ENCODE assay signal across 22 cellular contexts in the genomic region with DNA sequence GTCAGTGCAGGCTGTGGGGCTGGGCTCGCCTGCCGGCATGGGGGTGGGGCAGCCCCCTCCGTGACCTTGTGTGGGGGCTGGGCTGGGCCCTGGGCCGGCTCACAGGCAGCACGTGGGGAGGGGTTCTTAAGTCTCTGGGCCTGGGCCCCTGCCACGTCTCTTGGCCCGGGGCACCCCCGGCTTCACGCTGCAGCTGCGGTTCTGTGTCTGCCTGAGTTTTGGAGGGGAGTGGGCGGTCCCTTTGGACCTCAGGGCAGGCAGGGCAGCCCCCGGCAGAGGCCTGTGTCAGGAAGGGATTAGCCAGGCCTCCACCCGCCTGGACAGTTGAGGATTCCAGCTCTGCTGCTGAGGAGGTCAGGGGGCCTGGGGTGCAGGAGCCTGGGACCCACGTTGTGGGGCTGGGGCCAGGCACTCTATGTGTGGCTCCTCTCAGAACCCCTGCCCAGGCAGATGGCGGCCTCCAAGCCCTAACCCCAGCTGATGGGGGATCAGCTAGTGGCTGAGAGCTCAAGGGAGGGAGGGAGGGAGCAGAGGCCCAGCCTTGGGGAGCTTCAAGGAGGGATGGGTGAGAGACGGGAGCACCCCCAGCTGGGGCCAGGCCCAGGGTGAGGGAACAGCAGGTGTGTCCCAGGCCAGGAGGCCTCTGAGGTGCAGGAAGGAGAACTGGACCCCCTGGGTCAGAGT. TPM values are rescaled to one million over a fixed set of nuclear protein-coding genes. Genes with fewer than 3 reads are reported as not detected.
DNase-seq lines count a peak whose midpoint lies in the region; ATAC-seq and TF ChIP-seq lines count a peak whose summit lies in the region.
"Had no signal": no experiment of that assay in that cellular context is flagged by ENCODE, and none has a peak within 500 bp of the region (broad histone marks: within the 10 kb centered on the region; RNA-seq: fewer than 3 reads in every experiment).

No MANE protein-coding gene starts in this region.

- no peak overlapping the region for H3K9ac ChIP-seq in PC-3 (ENCODE audit: low read length)

- H3K9me3 ChIP-seq in HEK293 (ENCODE audit: control insufficient read depth, insufficient read depth, low read depth, low read length) = no peaks in the 10 kb centered on the region
- H3K9me3 ChIP-seq in adrenal gland (replicated peaks in 1 of 3) = no peaks in the 10 kb centered on the region
- H3K9me3 ChIP-seq in PC-3 (ENCODE audit: low read length) = no peaks in the 10 kb centered on the region

- TF ChIP-seq CTCF in C4-2B (conservative IDR thresholded peaks at IDR 0.05) = no peak
- no peak for TF ChIP-seq CTCF in HEK293 (tag by site-specific recombination; IDR thresholded peaks at IDR 0.05)
- no peak for TF ChIP-seq CTCF in adrenal gland (IDR thresholded peaks at IDR 0.05)
- TF ChIP-seq CTCF in PC-3 (conservative IDR thresholded peaks at IDR 0.05; ENCODE audit: low read depth, low read length) = no peak

- H3K4me1 ChIP-seq in HEK293 (ENCODE audit: control insufficient read depth, insufficient read depth, low read length) (no peaks in the 10 kb centered on the region), adrenal gland (replicated peaks in 1 of 2) (peaks cover 11 to 24% of the 10 kb centered on the region in 2 donors), PC-3 (ENCODE audit: insufficient read depth, low read length) (no peaks in the 10 kb centered on the region)

- no peaks in the 10 kb centered on the region for H3K27me3 ChIP-seq in adrenal gland
- H3K27me3 ChIP-seq in PC-3 (ENCODE audit: low read length) = no peaks in the 10 kb centered on the region

- H2AFZ ChIP-seq in PC-3 (ENCODE audit: low read length) = no peak overlapping the region

- no peak overlapping the region for H3K4me2 ChIP-seq in PC-3 (ENCODE audit: low read length)

- H3K9me2 ChIP-seq in PC-3 (replicated peaks; ENCODE audit: low read length) = no peaks in the 10 kb centered on the region

- no peaks in the 10 kb centered on the region for H3K36me3 ChIP-seq in HEK293 (ENCODE audit: control insufficient read depth in 2 of 2, insufficient read depth in 1 of 2, low read length in 2 of 2)
- no peaks in the 10 kb centered on the region for H3K36me3 ChIP-seq in adrenal gland (replicated peaks in 1 of 2)
- no peaks in the 10 kb centered on the region for H3K36me3 ChIP-seq in PC-3 (ENCODE audit: low read depth, low read length)

- 57 to 70% (median 60%) methylated on average over 6 to 16 of the region's 16 CpGs for WGBS in adrenal gland, 4 donors

- DNase-seq in adrenal gland (peak in 1 of 7 donors; percentile 30), retina (peak; percentile 58), PC-3 (no peak), NCI-H748 treated with DMSO at 0.1 percent for 48 hours (lab: John Stamatoyannopoulos, UW) (no peak)
- DNase-seq in activated CD8-positive, alpha-beta memory T cell treated with anti-CD3 and anti-CD28 coated beads, Interleukin-2, amount 50 U/mL, for 48 hours = no peak
- DNase-seq: AML-193; Calu3; CD4-positive, alpha-beta T cell; DMS79 treated with DMSO at 0.1 percent for 48 hours; GDM1; Kasumi-1; MM.1S; NCI-H1105; NCI-H1694; NCI-H2227 treated with DMSO at 0.1 percent for 48 hours; NK-92 treated with Interleukin-12 subunit alpha and Interleukin-12 subunit beta, amount 100 ng/mL, for 24 hours; T-cell had no signal

- no peaks in the 10 kb centered on the region for H4K20me1 ChIP-seq in PC-3 (ENCODE audit: low read length)

- H3K27ac ChIP-seq in C4-2B = peak overlapping the region; percentile 35; the same call in 1 of the 2 replicates
- H3K27ac ChIP-seq in HEK293 (ENCODE audit: extremely low read depth, low read depth, low read length) = no peak overlapping the region
- H3K27ac ChIP-seq in adrenal gland = peak overlapping the region in 4 of 5 donors; percentile 31 to 89 (median 72)
- no peak overlapping the region for H3K27ac ChIP-seq in PC-3 (ENCODE audit: low read length)

- intact Hi-C loops in adrenal gland (cut with DNase I) = no loop called here
- intact Hi-C loops in PC-3 (cut with micrococcal nuclease) = no loop called here

- no peaks in the 10 kb centered on the region for H3F3A ChIP-seq in PC-3 (ENCODE audit: low read length, unreplicated experiment)

- no TSS peak for BruUV-seq in PC-3 (replicated peaks; lab: Mats Ljungman, UMichigan)

- no peak overlapping the region for H3K4me3 ChIP-seq in HEK293 (ENCODE audit: low read depth, low read length)
- peak overlapping the region in 1 of 4 donors; percentile 32 for H3K4me3 ChIP-seq in adrenal gland
- H3K4me3 ChIP-seq in PC-3 (ENCODE audit: low read length) = no peak overlapping the region
- H3K4me3 ChIP-seq: GM12878 had no signal

- no peaks in the 10 kb centered on the region for H3K79me2 ChIP-seq in PC-3 (ENCODE audit: low read length)

- POLR2A ChIA-PET in HEK293 (lab: Yijun Ruan, JAX) = no interaction called here
- POLR2A ChIA-PET in PC-3 (lab: Charles Lee; ENCODE audit: unreplicated experiment) = interaction anchor here (0.7 kb wide), 1 partner anchor 15 kb away, joined by 6 read pairs; no protein-coding TSS in a partner anchor

- CTCF ChIA-PET in HEK293 (lab: Yijun Ruan, JAX) (no interaction called here), PC-3 (lab: Charles Lee) (no interaction called here)

- no peak for TF ChIP-seq POLR2A in adrenal gland (IDR thresholded peaks at IDR 0.05)

- ATAC-seq in PC-3 (no peak), HG02938 (IDR thresholded peaks at IDR 0.05; ENCODE audit: unreplicated experiment) (no peak)
- ATAC-seq: GM12878, T-cell had no signal

TF ChIP-seq in HEK293, 187 proteins besides CTCF, POLR2A, EP300 and RAD21:
- TF ChIP-seq, protein P1, sequence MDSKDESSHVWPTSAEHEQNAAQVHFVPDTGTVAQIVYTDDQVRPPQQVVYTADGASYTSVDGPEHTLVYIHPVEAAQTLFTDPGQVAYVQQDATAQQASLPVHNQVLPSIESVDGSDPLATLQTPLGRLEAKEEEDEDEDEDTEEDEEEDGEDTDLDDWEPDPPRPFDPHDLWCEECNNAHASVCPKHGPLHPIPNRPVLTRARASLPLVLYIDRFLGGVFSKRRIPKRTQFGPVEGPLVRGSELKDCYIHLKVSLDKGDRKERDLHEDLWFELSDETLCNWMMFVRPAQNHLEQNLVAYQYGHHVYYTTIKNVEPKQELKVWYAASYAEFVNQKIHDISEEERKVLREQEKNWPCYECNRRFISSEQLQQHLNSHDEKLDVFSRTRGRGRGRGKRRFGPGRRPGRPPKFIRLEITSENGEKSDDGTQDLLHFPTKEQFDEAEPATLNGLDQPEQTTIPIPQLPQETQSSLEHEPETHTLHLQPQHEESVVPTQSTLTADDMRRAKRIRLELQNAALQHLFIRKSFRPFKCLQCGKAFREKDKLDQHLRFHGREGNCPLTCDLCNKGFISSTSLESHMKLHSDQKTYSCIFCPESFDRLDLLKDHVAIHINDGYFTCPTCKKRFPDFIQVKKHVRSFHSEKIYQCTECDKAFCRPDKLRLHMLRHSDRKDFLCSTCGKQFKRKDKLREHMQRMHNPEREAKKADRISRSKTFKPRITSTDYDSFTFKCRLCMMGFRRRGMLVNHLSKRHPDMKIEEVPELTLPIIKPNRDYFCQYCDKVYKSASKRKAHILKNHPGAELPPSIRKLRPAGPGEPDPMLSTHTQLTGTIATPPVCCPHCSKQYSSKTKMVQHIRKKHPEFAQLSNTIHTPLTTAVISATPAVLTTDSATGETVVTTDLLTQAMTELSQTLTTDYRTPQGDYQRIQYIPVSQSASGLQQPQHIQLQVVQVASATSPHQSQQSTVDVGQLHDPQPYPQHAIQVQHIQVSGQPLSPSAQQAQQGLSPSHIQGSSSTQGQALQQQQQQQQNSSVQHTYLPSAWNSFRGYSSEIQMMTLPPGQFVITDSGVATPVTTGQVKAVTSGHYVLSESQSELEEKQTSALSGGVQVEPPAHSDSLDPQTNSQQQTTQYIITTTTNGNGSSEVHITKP (tag by site-specific recombination; IDR thresholded peaks at IDR 0.05) = peak; percentile 73
- TF ChIP-seq GLIS1 (tag by site-specific recombination; IDR thresholded peaks at IDR 0.05) = peak; percentile 89
- TF ChIP-seq ZNF600 (tag by site-specific recombination; IDR thresholded peaks at IDR 0.05) = no peak
- TF ChIP-seq ZNF366 (tag by site-specific recombination; conservative IDR thresholded peaks at IDR 0.05) = no peak

RNA-seq across cellular contexts. Expression of a gene that starts 1.8 kb away (rescaled TPM):
- 1 to 10 TPM in 5 of 8 donors, under 1 TPM in 2, not detected in 1; 0.65 to 6.1 (median 2.0) TPM for total RNA-seq in adrenal gland
- 10 to 100 TPM in 2 of 3 donors, 1 to 10 TPM in 1; 2.4 to 66.3 (median 11.4) TPM for polyA plus RNA-seq in adrenal gland
- 5.9 and 7.2 TPM in 2 replicates for total RNA-seq in PC-3 (2014; rRNA removed)
- total RNA-seq: SK-MEL-5 had no signal

RNA-seq across cellular contexts. Expression of a gene that starts 52.1 kb away (rescaled TPM):
- total RNA-seq in adrenal gland (10 to 100 TPM; 14.2 to 50.2 (median 31.4) TPM), PC-3 (2014; rRNA removed) (69.4 and 86.9 TPM in 2 replicates)
- polyA plus RNA-seq in adrenal gland = 10 to 100 TPM; 13.8 to 44.1 (median 26.2) TPM

RNA-seq across cellular contexts. Expression of a gene that starts 55.8 kb away (rescaled TPM):
- total RNA-seq in adrenal gland (not detected), PC-3 (2014; rRNA removed) (0.84 and 1.8 TPM in 2 replicates)
- not detected for polyA plus RNA-seq in adrenal gland
- total RNA-seq: Calu3; CD4-positive, alpha-beta T cell; SK-MEL-5; T-cell had no signal

Comparison
In these comparisons a context has a peak if more than half of its experiments do, and no peak if none do; other contexts are left out.
1. H3K27ac ChIP-seq: peak in C4-2B (single experiment) and adrenal gland (4 of 5); none in HEK293 (single experiment) and PC-3 (single experiment).